In genomic region chr3:155870133-155870944, GRCh38 we compare ENCODE assay signal across 1 cellular context.
TF ChIP-seq lines count a peak whose summit lies in the region.

GMPS (plus strand) TSS chr3:155870650; CDS start chr3:155870871, 221 bp downstream.

TF ChIP-seq in HEK293, 187 proteins besides CTCF, POLR2A, EP300 and RAD21 (continued from another document and continues in another):
- TF ChIP-seq, protein P1, sequence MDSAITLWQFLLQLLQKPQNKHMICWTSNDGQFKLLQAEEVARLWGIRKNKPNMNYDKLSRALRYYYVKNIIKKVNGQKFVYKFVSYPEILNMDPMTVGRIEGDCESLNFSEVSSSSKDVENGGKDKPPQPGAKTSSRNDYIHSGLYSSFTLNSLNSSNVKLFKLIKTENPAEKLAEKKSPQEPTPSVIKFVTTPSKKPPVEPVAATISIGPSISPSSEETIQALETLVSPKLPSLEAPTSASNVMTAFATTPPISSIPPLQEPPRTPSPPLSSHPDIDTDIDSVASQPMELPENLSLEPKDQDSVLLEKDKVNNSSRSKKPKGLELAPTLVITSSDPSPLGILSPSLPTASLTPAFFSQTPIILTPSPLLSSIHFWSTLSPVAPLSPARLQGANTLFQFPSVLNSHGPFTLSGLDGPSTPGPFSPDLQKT (IDR thresholded peaks at IDR 0.05; ENCODE audit: borderline replicate concordance, low read depth, low read length) = peak; percentile 21; the same call in 1 of the 2 replicates
- no peak for TF ChIP-seq TCF7L2 (IDR thresholded peaks at IDR 0.05; ENCODE audit: borderline replicate concordance, low read depth, low read length)
- TF ChIP-seq, protein P2, sequence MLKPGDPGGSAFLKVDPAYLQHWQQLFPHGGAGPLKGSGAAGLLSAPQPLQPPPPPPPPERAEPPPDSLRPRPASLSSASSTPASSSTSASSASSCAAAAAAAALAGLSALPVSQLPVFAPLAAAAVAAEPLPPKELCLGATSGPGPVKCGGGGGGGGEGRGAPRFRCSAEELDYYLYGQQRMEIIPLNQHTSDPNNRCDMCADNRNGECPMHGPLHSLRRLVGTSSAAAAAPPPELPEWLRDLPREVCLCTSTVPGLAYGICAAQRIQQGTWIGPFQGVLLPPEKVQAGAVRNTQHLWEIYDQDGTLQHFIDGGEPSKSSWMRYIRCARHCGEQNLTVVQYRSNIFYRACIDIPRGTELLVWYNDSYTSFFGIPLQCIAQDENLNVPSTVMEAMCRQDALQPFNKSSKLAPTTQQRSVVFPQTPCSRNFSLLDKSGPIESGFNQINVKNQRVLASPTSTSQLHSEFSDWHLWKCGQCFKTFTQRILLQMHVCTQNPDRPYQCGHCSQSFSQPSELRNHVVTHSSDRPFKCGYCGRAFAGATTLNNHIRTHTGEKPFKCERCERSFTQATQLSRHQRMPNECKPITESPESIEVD (tag by site-specific recombination; IDR thresholded peaks at IDR 0.05) = no peak
- TF ChIP-seq ZFHX2 (tag by site-specific recombination; conservative IDR thresholded peaks at IDR 0.05) = no peak
- no peak for TF ChIP-seq ZNF830 (tag by site-specific recombination; IDR thresholded peaks at IDR 0.05; ENCODE audit: low read depth)
- TF ChIP-seq SETDB1 (IDR thresholded peaks at IDR 0.05; ENCODE audit: insufficient read length, low read length) = no peak
- TF ChIP-seq ZNF26 (tag by site-specific recombination; IDR thresholded peaks at IDR 0.05) = no peak
- no peak for TF ChIP-seq ZNF707 (tag by site-specific recombination; IDR thresholded peaks at IDR 0.05)
- no peak for TF ChIP-seq MZF1 (tag by site-specific recombination; IDR thresholded peaks at IDR 0.05; ENCODE audit: borderline replicate concordance)
- no peak for TF ChIP-seq ZBTB1 (tag by site-specific recombination; IDR thresholded peaks at IDR 0.05)
- TF ChIP-seq SP7 (tag by site-specific recombination; IDR thresholded peaks at IDR 0.05) = no peak; the same call in 1 of the 2 replicates
- no peak for TF ChIP-seq ZNF571 (tag by site-specific recombination; IDR thresholded peaks at IDR 0.05)
- 0 out of 2 replicates have a peak, but pooled peaks have one; percentile 9 for TF ChIP-seq HOXD13 (CRISPR knock-in tag; IDR thresholded peaks at IDR 0.05; ENCODE audit: borderline replicate concordance)
- no peak for TF ChIP-seq GLI2 (tag by site-specific recombination; IDR thresholded peaks at IDR 0.05; ENCODE audit: borderline replicate concordance, low read depth)
- no peak for TF ChIP-seq ZNF544 (tag by site-specific recombination; IDR thresholded peaks at IDR 0.05)
- no peak for TF ChIP-seq ZNF274 (IDR thresholded peaks at IDR 0.05; ENCODE audit: low read length)
- TF ChIP-seq ZNF274 (tag by site-specific recombination; IDR thresholded peaks at IDR 0.05; ENCODE audit: borderline replicate concordance) = no peak
- TF ChIP-seq ZNF510 (tag by site-specific recombination; IDR thresholded peaks at IDR 0.05; ENCODE audit: insufficient replicate concordance) = no peak
- no peak for TF ChIP-seq PRDM1 (tag by site-specific recombination; IDR thresholded peaks at IDR 0.05)
- TF ChIP-seq ZNF266 (tag by site-specific recombination; IDR thresholded peaks at IDR 0.05; ENCODE audit: low read depth) = no peak
- no peak for TF ChIP-seq ZBTB21 (tag by site-specific recombination; IDR thresholded peaks at IDR 0.05)
- no peak for TF ChIP-seq ZNF624 (tag by site-specific recombination; IDR thresholded peaks at IDR 0.05)
- 0 out of 2 replicates have a peak, but pooled peaks have one; percentile 59 for TF ChIP-seq ZEB2 (tag by site-specific recombination; IDR thresholded peaks at IDR 0.05)
- peak; percentile 13; the same call in 1 of the 2 replicates for TF ChIP-seq ZBTB8A (tag by site-specific recombination; IDR thresholded peaks at IDR 0.05)
- peak; percentile 80 for TF ChIP-seq ZBTB26 (tag by site-specific recombination; optimal IDR thresholded peaks at IDR 0.05)
- no peak for TF ChIP-seq ZNF433 (tag by site-specific recombination; IDR thresholded peaks at IDR 0.05; ENCODE audit: low read depth)
- no peak for TF ChIP-seq ZNF664 (tag by site-specific recombination; IDR thresholded peaks at IDR 0.05)
- TF ChIP-seq ZNF24 (tag by site-specific recombination; IDR thresholded peaks at IDR 0.05) = no peak
- TF ChIP-seq ZNF585B (tag by site-specific recombination; IDR thresholded peaks at IDR 0.05) = 0 out of 2 replicates have a peak, but pooled peaks have one; percentile 8
- no peak for TF ChIP-seq IKZF3 (tag by site-specific recombination; IDR thresholded peaks at IDR 0.05)
- TF ChIP-seq HOXC10 (CRISPR knock-in tag; IDR thresholded peaks at IDR 0.05) = no peak
- TF ChIP-seq ZNF621 (tag by site-specific recombination; IDR thresholded peaks at IDR 0.05) = no peak
- TF ChIP-seq, protein P3, sequence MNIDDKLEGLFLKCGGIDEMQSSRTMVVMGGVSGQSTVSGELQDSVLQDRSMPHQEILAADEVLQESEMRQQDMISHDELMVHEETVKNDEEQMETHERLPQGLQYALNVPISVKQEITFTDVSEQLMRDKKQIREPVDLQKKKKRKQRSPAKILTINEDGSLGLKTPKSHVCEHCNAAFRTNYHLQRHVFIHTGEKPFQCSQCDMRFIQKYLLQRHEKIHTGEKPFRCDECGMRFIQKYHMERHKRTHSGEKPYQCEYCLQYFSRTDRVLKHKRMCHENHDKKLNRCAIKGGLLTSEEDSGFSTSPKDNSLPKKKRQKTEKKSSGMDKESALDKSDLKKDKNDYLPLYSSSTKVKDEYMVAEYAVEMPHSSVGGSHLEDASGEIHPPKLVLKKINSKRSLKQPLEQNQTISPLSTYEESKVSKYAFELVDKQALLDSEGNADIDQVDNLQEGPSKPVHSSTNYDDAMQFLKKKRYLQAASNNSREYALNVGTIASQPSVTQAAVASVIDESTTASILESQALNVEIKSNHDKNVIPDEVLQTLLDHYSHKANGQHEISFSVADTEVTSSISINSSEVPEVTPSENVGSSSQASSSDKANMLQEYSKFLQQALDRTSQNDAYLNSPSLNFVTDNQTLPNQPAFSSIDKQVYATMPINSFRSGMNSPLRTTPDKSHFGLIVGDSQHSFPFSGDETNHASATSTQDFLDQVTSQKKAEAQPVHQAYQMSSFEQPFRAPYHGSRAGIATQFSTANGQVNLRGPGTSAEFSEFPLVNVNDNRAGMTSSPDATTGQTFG (tag by site-specific recombination; IDR thresholded peaks at IDR 0.05; ENCODE audit: borderline replicate concordance) = no peak
- TF ChIP-seq, protein P4, sequence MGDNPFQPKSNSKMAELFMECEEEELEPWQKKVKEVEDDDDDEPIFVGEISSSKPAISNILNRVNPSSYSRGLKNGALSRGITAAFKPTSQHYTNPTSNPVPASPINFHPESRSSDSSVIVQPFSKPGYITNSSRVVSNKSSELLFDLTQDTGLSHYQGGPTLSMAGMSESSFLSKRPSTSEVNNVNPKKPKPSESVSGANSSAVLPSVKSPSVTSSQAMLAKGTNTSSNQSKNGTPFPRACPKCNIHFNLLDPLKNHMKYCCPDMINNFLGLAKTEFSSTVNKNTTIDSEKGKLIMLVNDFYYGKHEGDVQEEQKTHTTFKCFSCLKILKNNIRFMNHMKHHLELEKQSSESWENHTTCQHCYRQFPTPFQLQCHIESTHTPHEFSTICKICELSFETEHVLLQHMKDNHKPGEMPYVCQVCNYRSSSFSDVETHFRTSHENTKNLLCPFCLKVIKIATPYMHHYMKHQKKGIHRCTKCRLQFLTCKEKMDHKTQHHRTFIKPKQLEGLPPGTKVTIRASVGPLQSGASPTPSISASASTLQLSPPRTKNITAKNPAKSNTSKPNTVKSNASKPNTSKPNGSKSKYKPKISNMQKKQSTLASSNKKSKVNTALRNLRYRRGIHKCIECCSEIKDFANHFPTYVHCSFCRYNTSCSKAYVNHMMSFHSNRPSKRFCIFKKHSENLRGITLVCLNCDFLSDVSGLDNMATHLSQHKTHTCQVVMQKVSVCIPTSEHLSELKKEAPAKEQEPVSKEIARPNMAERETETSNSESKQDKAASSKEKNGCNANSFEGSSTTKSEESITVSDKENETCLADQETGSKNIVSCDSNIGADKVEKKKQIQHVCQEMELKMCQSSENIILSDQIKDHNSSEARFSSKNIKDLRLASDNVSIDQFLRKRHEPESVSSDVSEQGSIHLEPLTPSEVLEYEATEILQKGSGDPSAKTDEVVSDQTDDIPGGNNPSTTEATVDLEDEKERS (tag by site-specific recombination; IDR thresholded peaks at IDR 0.05) = no peak
- TF ChIP-seq REPIN1 (tag by site-specific recombination; IDR thresholded peaks at IDR 0.05; ENCODE audit: low read depth) = 0 out of 2 replicates have a peak, but pooled peaks have one; percentile 57
- TF ChIP-seq ZNF529 (tag by site-specific recombination; IDR thresholded peaks at IDR 0.05; ENCODE audit: insufficient replicate concordance) = no peak
- no peak for TF ChIP-seq ZNF211 (tag by site-specific recombination; IDR thresholded peaks at IDR 0.05; ENCODE audit: low read depth)
- TF ChIP-seq ZNF76 (tag by site-specific recombination; IDR thresholded peaks at IDR 0.05; ENCODE audit: borderline replicate concordance, low read depth) = no peak
- no peak for TF ChIP-seq ZNF404 (tag by site-specific recombination; IDR thresholded peaks at IDR 0.05)
- 0 out of 2 replicates have a peak, but pooled peaks have one; percentile 20 for TF ChIP-seq KLF10 (tag by site-specific recombination; IDR thresholded peaks at IDR 0.05)
- no peak for TF ChIP-seq PRDM4 (tag by site-specific recombination; IDR thresholded peaks at IDR 0.05)
- no peak for TF ChIP-seq ZNF677 (tag by site-specific recombination; IDR thresholded peaks at IDR 0.05)
- no peak for TF ChIP-seq ZNF777 (tag by site-specific recombination; IDR thresholded peaks at IDR 0.05; ENCODE audit: borderline replicate concordance)
- no peak for TF ChIP-seq ZBTB48 (tag by site-specific recombination; IDR thresholded peaks at IDR 0.05)
- no peak for TF ChIP-seq ZNF324 (tag by site-specific recombination; IDR thresholded peaks at IDR 0.05)
- TF ChIP-seq, protein P5, sequence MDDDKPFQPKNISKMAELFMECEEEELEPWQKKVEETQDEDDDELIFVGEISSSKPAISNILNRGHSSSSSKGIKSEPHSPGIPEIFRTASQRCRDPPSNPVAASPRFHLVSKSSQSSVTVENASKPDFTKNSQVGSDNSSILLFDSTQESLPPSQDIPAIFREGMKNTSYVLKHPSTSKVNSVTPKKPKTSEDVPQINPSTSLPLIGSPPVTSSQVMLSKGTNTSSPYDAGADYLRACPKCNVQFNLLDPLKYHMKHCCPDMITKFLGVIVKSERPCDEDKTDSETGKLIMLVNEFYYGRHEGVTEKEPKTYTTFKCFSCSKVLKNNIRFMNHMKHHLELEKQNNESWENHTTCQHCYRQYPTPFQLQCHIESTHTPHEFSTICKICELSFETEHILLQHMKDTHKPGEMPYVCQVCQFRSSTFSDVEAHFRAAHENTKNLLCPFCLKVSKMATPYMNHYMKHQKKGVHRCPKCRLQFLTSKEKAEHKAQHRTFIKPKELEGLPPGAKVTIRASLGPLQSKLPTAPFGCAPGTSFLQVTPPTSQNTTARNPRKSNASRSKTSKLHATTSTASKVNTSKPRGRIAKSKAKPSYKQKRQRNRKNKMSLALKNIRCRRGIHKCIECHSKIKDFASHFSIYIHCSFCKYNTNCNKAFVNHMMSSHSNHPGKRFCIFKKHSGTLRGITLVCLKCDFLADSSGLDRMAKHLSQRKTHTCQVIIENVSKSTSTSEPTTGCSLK (tag by site-specific recombination; IDR thresholded peaks at IDR 0.05) = no peak
- TF ChIP-seq KLF1 (tag by site-specific recombination; IDR thresholded peaks at IDR 0.05) = 0 out of 2 replicates have a peak, but pooled peaks have one; percentile 16
- no peak for TF ChIP-seq ZNF548 (tag by site-specific recombination; IDR thresholded peaks at IDR 0.05)
- TF ChIP-seq ZNF449 (tag by site-specific recombination; IDR thresholded peaks at IDR 0.05) = no peak
